Comparison of ENCODE assay signal across 17 cellular contexts in the genomic region with DNA sequence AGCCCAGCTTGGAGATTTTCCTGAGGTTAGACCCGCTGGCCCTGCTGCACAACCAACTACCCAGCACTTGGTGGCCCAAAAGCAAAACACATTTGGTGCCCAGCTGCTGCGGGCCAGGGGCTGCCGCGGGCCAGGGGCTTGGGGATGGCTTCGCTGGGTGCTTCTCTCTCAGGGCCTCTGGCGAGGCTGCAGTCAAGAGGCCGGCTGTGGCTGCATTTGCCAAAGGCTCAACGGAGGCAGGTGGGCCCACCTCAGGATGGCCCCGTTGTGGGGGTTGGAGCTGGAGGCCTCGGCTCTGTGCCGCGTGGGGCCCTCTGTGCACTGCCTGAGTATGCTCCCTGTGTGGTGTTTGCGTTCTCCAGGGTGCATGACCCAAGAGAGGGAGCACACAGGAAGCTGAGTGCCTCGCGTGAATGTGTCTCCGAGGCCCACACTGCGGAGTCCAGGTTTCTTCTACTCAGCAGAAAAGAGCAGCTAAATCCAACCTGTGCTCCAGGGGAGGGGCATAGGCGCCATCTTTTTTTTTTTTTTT. TPM values are rescaled to one million over a fixed set of nuclear protein-coding genes. Genes with fewer than 3 reads are reported as not detected.
DNase-seq lines count a peak whose midpoint lies in the region; ATAC-seq, FAIRE-seq and TF ChIP-seq lines count a peak whose summit lies in the region.
"Had no signal": no experiment of that assay in that cellular context is flagged by ENCODE, and none has a peak within 500 bp of the region (broad histone marks: within the 10 kb centered on the region; RNA-seq: fewer than 3 reads in every experiment).

No MANE protein-coding gene starts in this region.

- H3K27ac Mint-ChIP-seq in activated T-helper 2 cell treated with anti-CD3 and anti-CD28 coated beads, Interferon-gamma antibody, Interleukin-2, Interleukin-4, amounts not matched to agents 10 μg/mL and 5 μg/mL and 100 μg/mL, durations not matched to agents 14 hours and 24 hours and 36 hours: no peak overlapping the region
- H3K27ac Mint-ChIP-seq: CD4-positive, alpha-beta memory T cell; HFFc6 had no signal

- ATAC-seq in K562 (no peak), GM18519 (IDR thresholded peaks at IDR 0.05; ENCODE audit: low FRiP score, unreplicated experiment) (no peak)

- 0 out of 4 replicates have a peak overlapping the region, but pooled peaks of 1 of the 2 experiments have one; percentile 11 for H3K9ac ChIP-seq in K562 (ENCODE audit: insufficient read depth in 1 of 2, low read depth in 2 of 2, low read length in 2 of 2)
- H3K9ac ChIP-seq: GM23248 had no signal

- H3K27ac ChIP-seq in K562 (ENCODE audit: extremely low read depth, low read depth, low read length) (no peak overlapping the region), stomach (no peak overlapping the region)
- H3K27ac ChIP-seq: GM23248 had no signal

- peaks cover 0 to 36% of the 10 kb centered on the region in 2 experiments; a peak in 2 of 5 replicates for H3K27me3 ChIP-seq in K562 (ENCODE audit: control insufficient read depth in 2 of 2, insufficient read depth in 2 of 2, low read length in 2 of 2)
- no peaks in the 10 kb centered on the region for H3K27me3 ChIP-seq in stomach

- no peak for TF ChIP-seq EP300 in K562 (IDR thresholded peaks at IDR 0.05; ENCODE audit: low read length)
- TF ChIP-seq EP300 in stomach (IDR thresholded peaks at IDR 0.05): no peak

- H2AFZ ChIP-seq in K562 (ENCODE audit: low read depth, low read length): 0 out of 2 replicates have a peak overlapping the region, but pooled peaks have one; percentile 46
- H2AFZ ChIP-seq: GM23248 had no signal

- TF ChIP-seq POLR2A in K562 (conservative IDR thresholded peaks at IDR 0.05) (no peak), stomach (IDR thresholded peaks at IDR 0.05) (no peak)

- H3K4me1 Mint-ChIP-seq in activated T-helper 2 cell treated with anti-CD3 and anti-CD28 coated beads, Interferon-gamma antibody, Interleukin-2, Interleukin-4, amounts not matched to agents 10 μg/mL and 5 μg/mL and 100 μg/mL, durations not matched to agents 14 hours and 24 hours and 36 hours (ENCODE audit: low read depth): no peaks in the 10 kb centered on the region
- H3K4me1 Mint-ChIP-seq: CD4-positive, alpha-beta memory T cell had no signal

- no peak for FAIRE-seq in K562 (lab: Jason Lieb, UNC)
- FAIRE-seq: GM19239, H54 had no signal

- no peak overlapping the region for H3K4me2 ChIP-seq in K562 (ENCODE audit: insufficient read depth, low read length)

- H3K36me3 Mint-ChIP-seq in activated T-helper 2 cell treated with anti-CD3 and anti-CD28 coated beads, Interferon-gamma antibody, Interleukin-2, Interleukin-4, amounts not matched to agents 10 μg/mL and 5 μg/mL and 100 μg/mL, durations not matched to agents 14 hours and 24 hours and 36 hours (ENCODE audit: low read depth): no peaks in the 10 kb centered on the region

- no peak overlapping the region for H3K4me3 Mint-ChIP-seq in activated T-helper 2 cell treated with anti-CD3 and anti-CD28 coated beads, Interferon-gamma antibody, Interleukin-2, Interleukin-4, amounts not matched to agents 10 μg/mL and 5 μg/mL and 100 μg/mL, durations not matched to agents 14 hours and 24 hours and 36 hours (ENCODE audit: low read depth)
- H3K4me3 Mint-ChIP-seq: CD4-positive, alpha-beta memory T cell; HFFc6 had no signal

- H3K9me3 ChIP-seq in K562 (replicated peaks; ENCODE audit: control insufficient read depth, insufficient read depth, low read depth, low read length) (peaks cover 6% of the 10 kb centered on the region; the same call in 1 of the 2 replicates), stomach (peaks cover 0 to 9% (median 4%) of the 10 kb centered on the region in 4 donors)
- H3K9me3 ChIP-seq: HAP-1 had no signal

- H3K4me3 ChIP-seq in K562 (no peak overlapping the region), stomach (no peak overlapping the region)
- H3K4me3 ChIP-seq: GM23248, HAP-1 had no signal

- H3K9me1 ChIP-seq in K562 (ENCODE audit: control insufficient read depth, insufficient read depth, low read length): no peaks in the 10 kb centered on the region

- peaks cover 9 to 15% of the 10 kb centered on the region in 2 experiments; a peak in 4 of 5 replicates for H3K4me1 ChIP-seq in K562 (replicated peaks in 1 of 2; ENCODE audit: control insufficient read depth in 2 of 2, insufficient read depth in 2 of 2, low read length in 2 of 2)
- H3K4me1 ChIP-seq in stomach: no peaks in the 10 kb centered on the region
- H3K4me1 ChIP-seq: HAP-1 had no signal

- no peak for TF ChIP-seq RAD21 in K562 (CRISPR knock-in tag; conservative IDR thresholded peaks at IDR 0.05 in 1 of 2, IDR thresholded peaks at IDR 0.05 in 1 of 2)

- intact Hi-C loops in K562 (cut with micrococcal nuclease): no loop called here
- intact Hi-C loops in stomach (cut with DNase I; ENCODE audit: low total_unique reads): no loop called here
- intact Hi-C loops in activated T-helper 2 cell treated with anti-CD3 and anti-CD28 coated beads, Interferon-gamma antibody, Interleukin-2, Interleukin-4, amounts not matched to agents 10 μg/mL and 5 μg/mL and 100 μg/mL, durations not matched to agents 14 hours and 24 hours and 36 hours (cut with micrococcal nuclease): no loop called here

- no peaks in the 10 kb centered on the region for H3K36me3 ChIP-seq in K562 (ENCODE audit: control insufficient read depth, insufficient read depth, low read length)
- H3K36me3 ChIP-seq in stomach: no peaks in the 10 kb centered on the region
- H3K36me3 ChIP-seq: HAP-1 had no signal

- no peaks in the 10 kb centered on the region for H3K79me2 ChIP-seq in K562 (ENCODE audit: control insufficient read depth, insufficient read depth, low read length)

- DNase-seq in K562 (ENCODE audit: extremely low read depth in 1 of 4, low spot score in 3 of 4) (no peak), mesenteric fat pad (ENCODE audit: low spot score) (peak; percentile 73), stomach (peak; percentile 20)
- no peak for DNase-seq in activated T-helper 2 cell treated with anti-CD3 and anti-CD28 coated beads, Interferon-gamma antibody, Interleukin-2, Interleukin-4, amounts not matched to agents 10 μg/mL and 5 μg/mL and 100 μg/mL, durations not matched to agents 14 hours and 24 hours and 36 hours (ENCODE audit: low spot score)
- no peak for DNase-seq in activated naive CD4-positive, alpha-beta T cell (lab: John Stamatoyannopoulos, UW)
- DNase-seq: C1 segment of cervical spinal cord; Calu3; CD4-positive, alpha-beta memory T cell; COR-L47; DMS53; DMS79 treated with DMSO at 0.1 percent for 48 hours; GM23248; HFFc6 had no signal

- CTCF ChIA-PET in K562 (lab: Yijun Ruan, JAX; ENCODE audit: low intra/inter-chr PET ratio): no interaction called here

- POLR2A ChIA-PET in K562 (lab: Yijun Ruan, JAX): no interaction called here

- no peaks in the 10 kb centered on the region for H3K27me3 Mint-ChIP-seq in activated T-helper 2 cell treated with anti-CD3 and anti-CD28 coated beads, Interferon-gamma antibody, Interleukin-2, Interleukin-4, amounts not matched to agents 10 μg/mL and 5 μg/mL and 100 μg/mL, durations not matched to agents 14 hours and 24 hours and 36 hours (ENCODE audit: low read depth)

- no peaks in the 10 kb centered on the region for H4K20me1 ChIP-seq in K562 (replicated peaks; ENCODE audit: control insufficient read depth, insufficient read depth, low read length)

- in situ Hi-C loops in K562 (cut with MboI): no loop called here

- WGBS in K562 (ENCODE audit: insufficient coverage, low coverage, missing lambda C conversion rate): 40% methylated on average over 17 of the region's 18 CpGs
- 87 to 95% (median 91%) methylated on average over 10 to 18 of the region's 18 CpGs for WGBS in stomach, 5 donors

- BruUV-seq in K562 (replicated peaks; lab: Mats Ljungman, UMichigan): no TSS peak

- no peak for TF ChIP-seq CTCF in K562 (IDR thresholded peaks at IDR 0.05 in 2 of 3, conservative IDR thresholded peaks at IDR 0.05 in 1 of 3; ENCODE audit: insufficient read depth in 2 of 3, low read depth in 1 of 3, low read length in 3 of 3)
- TF ChIP-seq CTCF in stomach (IDR thresholded peaks at IDR 0.05): no peak

- no peaks in the 10 kb centered on the region for H3K9me3 Mint-ChIP-seq in activated T-helper 2 cell treated with anti-CD3 and anti-CD28 coated beads, Interferon-gamma antibody, Interleukin-2, Interleukin-4, amounts not matched to agents 10 μg/mL and 5 μg/mL and 100 μg/mL, durations not matched to agents 14 hours and 24 hours and 36 hours

TF ChIP-seq in K562, 482 proteins besides CTCF, POLR2A, EP300 and RAD21 (continues in another document):
- TF ChIP-seq C11orf30 (IDR thresholded peaks at IDR 0.05; ENCODE audit: low read depth) (peak; percentile 11; the same call in 1 of the 2 replicates), ERF (CRISPR knock-in tag; IDR thresholded peaks at IDR 0.05) (no peak), ZNF384 (IDR thresholded peaks at IDR 0.05; ENCODE audit: low read depth, low read length) (peak; percentile 40; the same call in 1 of the 2 replicates), YY1 (IDR thresholded peaks at IDR 0.05; ENCODE audit: borderline replicate concordance in 1 of 3, control insufficient read depth in 1 of 3, extremely low read depth in 1 of 3, insufficient read depth in 3 of 3, insufficient read length in 1 of 3, insufficient replicate concordance in 2 of 3, low read depth in 1 of 3, low read length in 2 of 3) (peak in 2 of 3 experiments; percentile 12 to 79)

RNA-seq across cellular contexts. Expression of gene UBE3C, which starts 17.5 kb away (rescaled TPM):
- total RNA-seq in K562 (2011; cell fraction: chromatin; rRNA removed; ENCODE audit: low replicate concordance): 288 and 606 TPM in 2 replicates
- 128 and 147 TPM in 2 replicates for total RNA-seq in K562 (2011; cell fraction: nucleolus; rRNA removed)
- 296 and 333 TPM in 2 replicates for total RNA-seq in K562 (2011; cell fraction: nucleoplasm; rRNA removed)
- total RNA-seq in K562 (2014; rRNA removed): 75.4 and 80.9 TPM in 2 replicates
- total RNA-seq in K562 (2014; rRNA removed; fragmentation: Illumina TruSeq; extraction: Trizol): 91.7 and 99.0 TPM in 2 replicates
- 75.4 and 84.7 TPM in 2 replicates for total RNA-seq in K562 (2015; rRNA removed; fragmentation: Illumina TruSeq; extraction: Trizol)
- 76.0 and 76.4 TPM in 2 replicates for total RNA-seq in K562 (2021)
- polyA plus RNA-seq in K562 (2011; rRNA removed): 45.4 and 81.4 TPM in 2 replicates
- 39.7 and 40.3 TPM in 2 replicates for polyA plus RNA-seq in K562 (2011; cell fraction: cytosol; rRNA removed)
- 38.6 and 55.2 TPM in 2 replicates for polyA plus RNA-seq in K562 (2011; cell fraction: nucleus; rRNA removed)
- polyA plus RNA-seq in K562 (2012): 38.5 and 40.4 TPM in 2 replicates
- polyA plus RNA-seq in K562 (2014; fragmentation: Illumina TruSeq; extraction: Trizol): 59.8 and 66.9 TPM in 2 replicates
- polyA plus RNA-seq in K562 (2014; fragmentation: Nextera tagmentation; extraction: Ambion mirVana): 10 to 100 TPM in 1 of 2 experiments, 1 to 10 TPM in 1; 9.6 to 15.3 TPM
- 58.0 and 61.9 TPM in 2 replicates for polyA plus RNA-seq in K562 (2014; rRNA removed)
- 123 and 152 TPM in 2 replicates for polyA minus RNA-seq in K562 (2011; rRNA and poly(A)+ RNA removed)
- polyA minus RNA-seq in K562 (2011; cell fraction: cytosol; rRNA and poly(A)+ RNA removed): 44.5 and 80.8 TPM in 2 replicates
- 96.0 and 102 TPM in 2 replicates for polyA minus RNA-seq in K562 (2011; cell fraction: nucleus; rRNA and poly(A)+ RNA removed)
- 75.3 TPM for total RNA-seq in mesenteric fat pad
- 100 to 1,000 TPM in 2 of 5 donors, 10 to 100 TPM in 3; 60.9 to 162 (median 84.3) TPM for total RNA-seq in stomach
- polyA plus RNA-seq in stomach: 10 to 100 TPM; 13.5 to 23.4 (median 19.6) TPM
- total RNA-seq in activated T-helper 2 cell treated with anti-CD3 and anti-CD28 coated beads, Interferon-gamma antibody, Interleukin-2, Interleukin-4, amounts not matched to agents 10 μg/mL and 5 μg/mL and 100 μg/mL, durations not matched to agents 14 hours and 24 hours and 36 hours: 84.9 and 85.7 TPM in 2 replicates

Comparison
In these comparisons a context has a peak if more than half of its experiments do, and no peak if none do; other contexts are left out.
1. DNase-seq: peak in mesenteric fat pad (single experiment) and stomach (single experiment); none in K562 (0 of 4), activated T-helper 2 cell treated with anti-CD3 and anti-CD28 coated beads, Interferon-gamma antibody, Interleukin-2, Interleukin-4, amounts not matched to agents 10 μg/mL and 5 μg/mL and 100 μg/mL, durations not matched to agents 14 hours and 24 hours and 36 hours (single experiment) and activated naive CD4-positive, alpha-beta T cell (0 of 4).